ENCODE assay signal across 8 cellular contexts in genomic region chr6:42952389-42952788, GRCh38. TPM values are rescaled to one million over a fixed set of nuclear protein-coding genes. Genes with fewer than 3 reads are reported as not detected.
"Had no signal": no experiment of that assay in that cellular context is flagged by ENCODE, and none has a peak within 500 bp of the region (broad histone marks: within the 10 kb centered on the region; RNA-seq: fewer than 3 reads in every experiment).

No MANE protein-coding gene starts in this region.

- H3K4me3 ChIP-seq: HAP-1 had no signal

- H3K27ac ChIP-seq: KMS-11 had no signal

- DNase-seq: GOT3, H7, IMR-90, KBM-7 had no signal

- H3K36me3 ChIP-seq: HAP-1 had no signal

- H3K9me3 ChIP-seq: HAP-1 had no signal

RNA-seq across cellular contexts. Expression of gene GNMT, which starts 8.2 kb away (rescaled TPM):
- total RNA-seq: H4, HT-29, IMR-90 had no signal

RNA-seq across cellular contexts. Expression of gene PTCRA, which starts 36.5 kb away (rescaled TPM):
- total RNA-seq: H4, H7, HT-29, IMR-90 had no signal
